In genomic region chr3:106746286-106746685, GRCh38 we compare ENCODE assay signal across 23 cellular contexts.
DNase-seq lines count a peak whose midpoint lies in the region; ATAC-seq and TF ChIP-seq lines count a peak whose summit lies in the region.
"Had no signal": no experiment of that assay in that cellular context is flagged by ENCODE, and none has a peak within 500 bp of the region (broad histone marks: within the 10 kb centered on the region; RNA-seq: fewer than 3 reads in every experiment).

No MANE protein-coding gene starts in this region.

- peak overlapping the region; percentile 32 for H3K4me2 ChIP-seq in mammary epithelial cell (ENCODE audit: insufficient read depth, low read depth, low read length)
- H3K4me2 ChIP-seq: BLaER1 treated with 17β-estradiol and CSF1 and Interleukin-3, amounts not matched to agents 10 nM and 100 nM; GM23338 had no signal

- H3K9me3 Mint-ChIP-seq in MCF 10A (ENCODE audit: unreplicated experiment) (no peaks in the 10 kb centered on the region), WTC11 (peaks cover 17% of the 10 kb centered on the region)
- H3K9me3 Mint-ChIP-seq: H9 had no signal

- POLR2A ChIA-PET in MCF 10A (lab: Yijun Ruan, JAX) = interaction anchor here (1.4 kb wide), 1 partner anchor 19 kb away, joined by 6 read pairs; no protein-coding TSS in a partner anchor
- POLR2A ChIA-PET in WTC11 (lab: Charles Lee) = no interaction called here

- intact Hi-C loops in mammary epithelial cell (cut with micrococcal nuclease) (no loop called here), MCF 10A (cut with micrococcal nuclease) (no loop called here)

- CTCF ChIA-PET in mammary epithelial cell (lab: Charles Lee; ENCODE audit: low non-redundant PET) = no interaction called here
- CTCF ChIA-PET in MCF 10A (lab: Yijun Ruan, JAX) = interaction anchor here (0.7 kb wide), 1 partner anchor 68 kb away, joined by 3 read pairs; no protein-coding TSS in a partner anchor
- CTCF ChIA-PET in WTC11 (lab: Charles Lee) = no interaction called here

- no peak overlapping the region for H3K9ac ChIP-seq in mammary epithelial cell (ENCODE audit: insufficient read depth, low read length)
- H3K9ac ChIP-seq: BLaER1 treated with 17β-estradiol and CSF1 and Interleukin-3, amounts not matched to agents 10 nM and 100 nM had no signal

- H3K27ac Mint-ChIP-seq in MCF 10A (ENCODE audit: low read depth, unreplicated experiment) (no peak overlapping the region), WTC11 (0 out of 2 replicates have a peak overlapping the region, but pooled peaks have one; percentile 24)
- H3K27ac Mint-ChIP-seq: CD4-positive, alpha-beta memory T cell; GM23338 had no signal

- H3K36me3 ChIP-seq in mammary epithelial cell (ENCODE audit: insufficient read depth, low read length) (no peaks in the 10 kb centered on the region), MG63 (no peaks in the 10 kb centered on the region)
- H3K36me3 ChIP-seq: BLaER1 treated with 17β-estradiol and CSF1 and Interleukin-3, amounts not matched to agents 10 nM and 100 nM had no signal

- dilution Hi-C loops in mammary epithelial cell (cut with HindIII; ENCODE audit: low sequenced_read_pairs) = no loop called here

- H3K4me3 ChIP-seq in mammary epithelial cell (replicated peaks in 1 of 3; ENCODE audit: insufficient read depth in 1 of 3, low read depth in 2 of 3, low read length in 3 of 3) (no peak overlapping the region), fibroblast of the aortic adventitia (ENCODE audit: low read depth, low read length) (no peak overlapping the region), MG63 (no peak overlapping the region)
- H3K4me3 ChIP-seq: BLaER1 treated with 17β-estradiol and CSF1 and Interleukin-3, amounts not matched to agents 10 nM and 100 nM; GM23338 had no signal

- H3K4me1 ChIP-seq in mammary epithelial cell (ENCODE audit: insufficient read depth, low read length) = peaks cover 4% of the 10 kb centered on the region
- H3K4me1 ChIP-seq: BLaER1 treated with 17β-estradiol and CSF1 and Interleukin-3, amounts not matched to agents 10 nM and 100 nM had no signal

- ATAC-seq in WTC11 = no peak
- ATAC-seq in HG02981 (IDR thresholded peaks at IDR 0.05; ENCODE audit: unreplicated experiment) = no peak
- ATAC-seq in HG03432 (IDR thresholded peaks at IDR 0.05; ENCODE audit: unreplicated experiment) = no peak
- ATAC-seq: GM23338 had no signal

- in situ Hi-C loops in mammary epithelial cell (cut with MboI; ENCODE audit: low sequenced_read_pairs in 2 of 2) = no loop called here

- H2AFZ ChIP-seq in mammary epithelial cell (ENCODE audit: low read depth, low read length) = peak overlapping the region; percentile 6
- H2AFZ ChIP-seq: GM23338 had no signal

- H3K9me3 ChIP-seq in mammary epithelial cell (replicated peaks; ENCODE audit: insufficient read depth, low read length) (no peaks in the 10 kb centered on the region), MG63 (no peaks in the 10 kb centered on the region)
- H3K9me3 ChIP-seq: BLaER1 treated with 17β-estradiol and CSF1 and Interleukin-3, amounts not matched to agents 10 nM and 100 nM had no signal

- BruUV-seq in mammary epithelial cell (replicated peaks; lab: Mats Ljungman, UMichigan) (no TSS peak), MCF 10A (replicated peaks; lab: Mats Ljungman, UMichigan) (no TSS peak)

- H3K27ac ChIP-seq in mammary epithelial cell (ENCODE audit: insufficient read depth, low read depth, low read length) = no peak overlapping the region
- H3K27ac ChIP-seq: BLaER1 treated with 17β-estradiol and CSF1 and Interleukin-3, amounts not matched to agents 10 nM and 100 nM had no signal

- H3K36me3 Mint-ChIP-seq in MCF 10A (ENCODE audit: insufficient read depth, unreplicated experiment) = no peaks in the 10 kb centered on the region
- peaks cover 16% of the 10 kb centered on the region for H3K36me3 Mint-ChIP-seq in WTC11
- H3K36me3 Mint-ChIP-seq: CD4-positive, alpha-beta memory T cell had no signal

- DNase-seq in mammary epithelial cell (no peak), MCF 10A (ENCODE audit: unreplicated experiment) (no peak), WTC11 (ENCODE audit: low spot score) (no peak), fibroblast of the aortic adventitia (ENCODE audit: low read depth) (peak; percentile 51), MG63 (no peak)
- DNase-seq: 8988T; CD4-positive, alpha-beta memory T cell; COR-L47; DMS53; H9; KBM-7; MM.1S; NCI-H2029 treated with DMSO at 0.1 percent for 48 hours; NCI-H446 treated with DMSO at 0.1 percent for 48 hours; NCI-H526; NCI-H82; NK-92 treated with Interleukin-12 subunit alpha and Interleukin-12 subunit beta, amount 100 ng/mL, for 24 hours; RPMI8226; SHP77 had no signal

- H3K27me3 Mint-ChIP-seq in MCF 10A (ENCODE audit: insufficient read depth, unreplicated experiment) (no peaks in the 10 kb centered on the region), WTC11 (ENCODE audit: low read depth) (no peaks in the 10 kb centered on the region)
- H3K27me3 Mint-ChIP-seq: CD4-positive, alpha-beta memory T cell had no signal

- H3K27me3 ChIP-seq in mammary epithelial cell (ENCODE audit: insufficient read depth, low read length) (no peaks in the 10 kb centered on the region), MG63 (no peaks in the 10 kb centered on the region)
- H3K27me3 ChIP-seq: BLaER1 treated with 17β-estradiol and CSF1 and Interleukin-3, amounts not matched to agents 10 nM and 100 nM had no signal

- TF ChIP-seq CTCF in mammary epithelial cell (conservative IDR thresholded peaks at IDR 0.05 in 1 of 2, IDR thresholded peaks at IDR 0.05 in 1 of 2; ENCODE audit: extremely low read depth in 1 of 2, insufficient read depth in 1 of 2, low read depth in 1 of 2, low read length in 2 of 2) (no peak), MCF 10A (IDR thresholded peaks at IDR 0.05; ENCODE audit: unreplicated experiment) (no peak), WTC11 (IDR thresholded peaks at IDR 0.05) (no peak), fibroblast of the aortic adventitia (IDR thresholded peaks at IDR 0.05; ENCODE audit: insufficient read depth, low read length) (no peak)

- H4K20me1 ChIP-seq in mammary epithelial cell (ENCODE audit: insufficient read depth, low read length) = no peaks in the 10 kb centered on the region
- H4K20me1 ChIP-seq: BLaER1 treated with 17β-estradiol and CSF1 and Interleukin-3, amounts not matched to agents 10 nM and 100 nM had no signal

- no peak overlapping the region for H3K4me3 Mint-ChIP-seq in MCF 10A (ENCODE audit: unreplicated experiment)
- H3K4me3 Mint-ChIP-seq in WTC11 = no peak overlapping the region
- H3K4me3 Mint-ChIP-seq: CD4-positive, alpha-beta memory T cell; GM23338; H9 had no signal

- H3K79me2 ChIP-seq in mammary epithelial cell (ENCODE audit: insufficient read depth, low read length) = no peaks in the 10 kb centered on the region

- H3K4me1 Mint-ChIP-seq in MCF 10A (ENCODE audit: insufficient read depth, unreplicated experiment) (peaks cover 12% of the 10 kb centered on the region), WTC11 (peaks cover 47% of the 10 kb centered on the region)
- H3K4me1 Mint-ChIP-seq: CD4-positive, alpha-beta memory T cell had no signal

TF ChIP-seq in WTC11, 78 proteins besides CTCF, POLR2A, EP300 and RAD21:
- TF ChIP-seq TCF7 (CRISPR knock-in tag; IDR thresholded peaks at IDR 0.05; ENCODE audit: low read depth) (no peak), ZNF396 (CRISPR knock-in tag; IDR thresholded peaks at IDR 0.05; ENCODE audit: borderline replicate concordance) (no peak), SMAD4 (CRISPR knock-in tag; IDR thresholded peaks at IDR 0.05) (no peak), ZMAT4 (CRISPR knock-in tag; IDR thresholded peaks at IDR 0.05) (no peak)
TF ChIP-seq in WTC11: peak in this region for 0.
